ENCODE assay signal across 8 cellular contexts in the genomic region with DNA sequence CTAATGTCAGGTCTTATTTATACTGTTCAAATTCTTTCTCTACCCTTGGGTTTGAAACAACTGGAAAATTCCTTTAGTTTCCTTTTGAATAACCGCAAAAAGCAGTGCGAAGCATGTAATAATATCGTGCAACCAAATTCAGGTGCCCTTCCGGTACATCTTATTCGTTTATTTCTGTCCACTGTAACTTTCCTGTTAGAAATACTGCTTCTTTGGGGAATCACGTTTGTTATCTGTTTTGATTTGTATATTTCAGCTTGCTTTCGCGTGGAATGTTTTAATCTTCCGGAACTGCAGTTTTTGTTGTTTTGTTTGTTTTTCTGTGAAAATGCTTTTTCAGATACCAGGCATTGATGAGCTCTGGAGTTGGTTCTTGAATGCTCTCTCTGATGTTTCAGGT. TPM values are rescaled to one million over a fixed set of nuclear protein-coding genes. Genes with fewer than 3 reads are reported as not detected.
DNase-seq lines count a peak whose midpoint lies in the region; ATAC-seq, FAIRE-seq and TF ChIP-seq lines count a peak whose summit lies in the region.

No MANE protein-coding gene starts in this region.

- peaks cover 0 to 4% (median 0%) of the 10 kb centered on the region in 4 donors for H3K36me3 ChIP-seq in esophagus muscularis mucosa

- no peak for TF ChIP-seq POLR2A in esophagus muscularis mucosa (IDR thresholded peaks at IDR 0.05; ENCODE audit: low read depth)

- H3K4me1 ChIP-seq in esophagus muscularis mucosa = peaks cover 0 to 18% (median 9%) of the 10 kb centered on the region in 4 donors

- FAIRE-seq in GM19239 (lab: Jason Lieb, UNC) = peak; percentile 74

- DNase-seq in GM19239 (ENCODE audit: insufficient read length, low spot score) (no peak), RPMI7951 (ENCODE audit: low read depth) (peak; percentile 5), esophagus muscularis mucosa (ENCODE audit: extremely low spot score) (no peak), retinal pigment epithelial cell (ENCODE audit: low read depth) (no peak), UCSD-AML1 (lab: John Stamatoyannopoulos, UW; ENCODE audit: unreplicated experiment) (no peak), NCI-H2029 (lab: John Stamatoyannopoulos, UW) (no peak), NK-92 (lab: John Stamatoyannopoulos, UW; ENCODE audit: unreplicated experiment) (no peak)

- no peaks in the 10 kb centered on the region for H3K27me3 ChIP-seq in esophagus muscularis mucosa

- H3K27ac ChIP-seq in esophagus muscularis mucosa (replicated peaks in 1 of 4) = peak overlapping the region; percentile 88 to 92 (median 92)

- 24% methylated on average over 9 of the region's 9 CpGs for WGBS in esophagus muscularis mucosa

- no peak for TF ChIP-seq EP300 in esophagus muscularis mucosa (IDR thresholded peaks at IDR 0.05)

- TF ChIP-seq CTCF in esophagus muscularis mucosa (IDR thresholded peaks at IDR 0.05) (no peak), retinal pigment epithelial cell (conservative IDR thresholded peaks at IDR 0.05; ENCODE audit: low read depth, low read length) (no peak)

- intact Hi-C loops in esophagus muscularis mucosa (cut with DNase I) = no loop called here

- ATAC-seq in GM19328 (IDR thresholded peaks at IDR 0.05; ENCODE audit: unreplicated experiment) = no peak

- H3K9me3 ChIP-seq in esophagus muscularis mucosa = no peaks in the 10 kb centered on the region

- peak overlapping the region; percentile 68 to 82 (median 74) for H3K4me3 ChIP-seq in esophagus muscularis mucosa
- H3K4me3 ChIP-seq in retinal pigment epithelial cell (ENCODE audit: low read length) = peak overlapping the region; percentile 79

RNA-seq across cellular contexts. Expression of a gene that starts 1.2 kb away (rescaled TPM):
- 21.2 and 21.9 TPM in 2 replicates for total RNA-seq in RPMI7951 (2014; rRNA removed; shearing (Covaris generic))
- total RNA-seq in esophagus muscularis mucosa = 10 to 100 TPM in 1 of 4 donors, 1 to 10 TPM in 3; 8.0 to 10.1 (median 9.7) TPM
